Comparison of ENCODE assay signal across 8 cellular contexts in the genomic region with DNA sequence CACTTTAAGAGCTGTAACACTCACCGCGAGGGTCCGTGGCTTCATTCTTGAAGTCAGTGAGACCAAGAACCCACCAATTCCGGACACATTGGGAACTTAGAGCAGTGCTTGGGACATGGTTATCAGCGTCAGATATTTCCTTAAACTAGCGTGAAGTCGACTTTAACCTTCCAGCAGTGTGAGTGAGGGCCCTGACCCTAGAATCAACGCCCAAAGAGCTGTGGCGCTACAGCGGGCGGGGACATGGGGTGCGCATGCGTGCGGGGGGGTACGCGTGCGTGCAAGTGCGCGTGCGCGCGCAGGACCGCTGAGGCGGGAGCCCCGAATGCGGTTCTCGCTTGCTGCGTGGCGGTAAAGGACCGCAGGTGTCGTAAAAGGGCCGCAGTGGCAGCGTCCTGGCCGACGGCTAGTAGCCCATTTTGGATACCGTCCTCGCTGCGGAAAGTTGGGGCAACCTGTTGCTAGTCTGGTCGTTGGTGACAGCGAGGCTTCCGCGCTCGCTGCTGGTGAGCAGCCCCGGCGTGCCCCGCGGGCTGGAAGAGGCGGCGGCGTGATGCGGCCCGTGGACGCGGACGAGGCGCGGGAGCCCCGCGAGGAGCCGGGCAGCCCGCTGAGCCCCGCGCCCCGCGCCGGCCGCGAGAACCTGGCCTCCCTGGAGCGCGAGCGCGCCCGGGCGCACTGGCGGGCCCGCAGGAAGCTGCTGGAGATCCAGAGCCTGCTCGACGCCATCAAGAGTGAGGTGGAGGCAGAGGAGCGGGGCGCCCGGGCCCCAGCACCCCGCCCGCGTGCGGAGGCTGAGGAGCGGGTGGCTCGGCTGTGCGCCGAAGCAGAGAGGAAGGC.
DNase-seq lines count a peak whose midpoint lies in the region; ATAC-seq, FAIRE-seq and TF ChIP-seq lines count a peak whose summit lies in the region.

No MANE protein-coding gene starts in this region.

- DNase-seq in NCI-H2171 treated with DMSO at 0.1 percent for 48 hours (lab: John Stamatoyannopoulos, UW) (peak; percentile 84), cardiac fibroblast (ENCODE audit: low read depth in 2 of 2) (peak; percentile 95 to 97), inferior parietal cortex (ENCODE audit: extremely low spot score) (peak; percentile 96), smooth muscle cell of the brain vasculature (ENCODE audit: low read depth, low spot score) (peak; percentile 75)

- no peak for TF ChIP-seq CTCF in WI38 (IDR thresholded peaks at IDR 0.05; ENCODE audit: low read depth, low read length)
- TF ChIP-seq CTCF in cardiac fibroblast (IDR thresholded peaks at IDR 0.05; ENCODE audit: low read depth, low read length) = no peak

- ATAC-seq in GM18520 (IDR thresholded peaks at IDR 0.05; ENCODE audit: unreplicated experiment) = peak; percentile 69
- ATAC-seq in HG03060 (IDR thresholded peaks at IDR 0.05; ENCODE audit: low read depth, unreplicated experiment) = peak; percentile 54

- H3K4me3 ChIP-seq in WI38 (ENCODE audit: low read depth, low read length) (peak overlapping the region; percentile 73), cardiac fibroblast (replicated peaks in 1 of 2; ENCODE audit: low read depth in 2 of 2, low read length in 2 of 2) (peak overlapping the region; percentile 65 to 68)

- FAIRE-seq in A204.1 (lab: Jason Lieb, UNC) = peak; percentile 29

Comparison
In these comparisons a context has a peak if more than half of its experiments do, and no peak if none do; other contexts are left out.
1. Peak in every context shown above with its lines: DNase-seq, ATAC-seq and H3K4me3 ChIP-seq.